Comparison of ENCODE assay signal across 8 cellular contexts in genomic region chr11:111976614-111977140, GRCh38. TPM values are rescaled to one million over a fixed set of nuclear protein-coding genes. Genes with fewer than 3 reads are reported as not detected.
DNase-seq lines count a peak whose midpoint lies in the region; ATAC-seq and TF ChIP-seq lines count a peak whose summit lies in the region.

No MANE protein-coding gene starts in this region.

- no peak for ATAC-seq in activated CD8-positive, alpha-beta memory T cell treated with anti-CD3 and anti-CD28 coated beads, Interleukin-2, amount 10 ng/mL, durations not matched to agents 7 days and 5 days
- no peak for ATAC-seq in memory B cell (ENCODE audit: low read depth)
- ATAC-seq in mucosa of descending colon = no peak
- no peak for ATAC-seq in GM21381 (IDR thresholded peaks at IDR 0.05; ENCODE audit: unreplicated experiment)
- no peak for ATAC-seq in HG03175 (IDR thresholded peaks at IDR 0.05; ENCODE audit: unreplicated experiment)

- no peaks in the 10 kb centered on the region for H3K9me3 ChIP-seq in mucosa of descending colon

- peak overlapping the region; percentile 23 for H3K4me3 Mint-ChIP-seq in activated CD8-positive, alpha-beta memory T cell treated with anti-CD3 and anti-CD28 coated beads, Interleukin-2, amount 10 ng/mL, durations not matched to agents 7 days and 5 days
- peak overlapping the region; percentile 39 for H3K4me3 Mint-ChIP-seq in dendritic cell treated with granulocyte-macrophage colony-stimulating factor and Interleukin-4, amounts not matched to agents 40 ng/mL and 50 ng/mL, for 4 days
- H3K4me3 Mint-ChIP-seq in memory B cell = peak overlapping the region; percentile 78
- peak overlapping the region; percentile 87 for H3K4me3 Mint-ChIP-seq in type B pancreatic cell

- no peak overlapping the region for H3K4me3 ChIP-seq in mucosa of descending colon

- no peak for DNase-seq in activated CD8-positive, alpha-beta memory T cell treated with anti-CD3 and anti-CD28 coated beads, Interleukin-2, amount 10 ng/mL, durations not matched to agents 7 days and 5 days
- DNase-seq in activated CD8-positive, alpha-beta memory T cell treated with anti-CD3 and anti-CD28 coated beads for 24 hours = no peak
- DNase-seq in memory B cell (ENCODE audit: low spot score in 2 of 2) (no peak), type B pancreatic cell (ENCODE audit: extremely low spot score, unreplicated experiment) (no peak), mucosa of descending colon (no peak)

- peaks cover 5% of the 10 kb centered on the region for H3K36me3 Mint-ChIP-seq in activated CD8-positive, alpha-beta memory T cell treated with anti-CD3 and anti-CD28 coated beads, Interleukin-2, amount 10 ng/mL, durations not matched to agents 7 days and 5 days
- no peaks in the 10 kb centered on the region for H3K36me3 Mint-ChIP-seq in dendritic cell treated with granulocyte-macrophage colony-stimulating factor and Interleukin-4, amounts not matched to agents 40 ng/mL and 50 ng/mL, for 4 days (ENCODE audit: low read depth)
- H3K36me3 Mint-ChIP-seq in memory B cell (no peaks in the 10 kb centered on the region), type B pancreatic cell (no peaks in the 10 kb centered on the region)

- peaks cover 16% of the 10 kb centered on the region for H3K4me1 ChIP-seq in mucosa of descending colon (ENCODE audit: low read depth)

- H3K27ac Mint-ChIP-seq in activated CD8-positive, alpha-beta memory T cell treated with anti-CD3 and anti-CD28 coated beads, Interleukin-2, amount 10 ng/mL, durations not matched to agents 7 days and 5 days = no peak overlapping the region
- no peak overlapping the region for H3K27ac Mint-ChIP-seq in dendritic cell treated with granulocyte-macrophage colony-stimulating factor and Interleukin-4, amounts not matched to agents 40 ng/mL and 50 ng/mL, for 4 days
- H3K27ac Mint-ChIP-seq in memory B cell (no peak overlapping the region), type B pancreatic cell (peak overlapping the region; percentile 86)

- TF ChIP-seq CTCF in type B pancreatic cell (conservative IDR thresholded peaks at IDR 0.05) (no peak), mucosa of descending colon (IDR thresholded peaks at IDR 0.05) (no peak)

- H3K4me1 Mint-ChIP-seq in activated CD8-positive, alpha-beta memory T cell treated with anti-CD3 and anti-CD28 coated beads, Interleukin-2, amount 10 ng/mL, durations not matched to agents 7 days and 5 days = peaks cover 7% of the 10 kb centered on the region
- H3K4me1 Mint-ChIP-seq in dendritic cell treated with granulocyte-macrophage colony-stimulating factor and Interleukin-4, amounts not matched to agents 40 ng/mL and 50 ng/mL, for 4 days (ENCODE audit: low read depth) = peaks cover 7% of the 10 kb centered on the region
- H3K4me1 Mint-ChIP-seq in memory B cell = peaks cover 9% of the 10 kb centered on the region
- peaks cover 23% of the 10 kb centered on the region for H3K4me1 Mint-ChIP-seq in type B pancreatic cell (ENCODE audit: unreplicated experiment)

- H3K36me3 ChIP-seq in mucosa of descending colon (ENCODE audit: low read depth) = no peaks in the 10 kb centered on the region

- H3K9me3 Mint-ChIP-seq in activated CD8-positive, alpha-beta memory T cell treated with anti-CD3 and anti-CD28 coated beads, Interleukin-2, amount 10 ng/mL, durations not matched to agents 7 days and 5 days (ENCODE audit: low read depth) = no peaks in the 10 kb centered on the region
- no peaks in the 10 kb centered on the region for H3K9me3 Mint-ChIP-seq in dendritic cell treated with granulocyte-macrophage colony-stimulating factor and Interleukin-4, amounts not matched to agents 40 ng/mL and 50 ng/mL, for 4 days
- H3K9me3 Mint-ChIP-seq in memory B cell = no peaks in the 10 kb centered on the region
- no peaks in the 10 kb centered on the region for H3K9me3 Mint-ChIP-seq in type B pancreatic cell

- H3K27me3 Mint-ChIP-seq in activated CD8-positive, alpha-beta memory T cell treated with anti-CD3 and anti-CD28 coated beads, Interleukin-2, amount 10 ng/mL, durations not matched to agents 7 days and 5 days = peaks cover 11% of the 10 kb centered on the region
- peaks cover 29% of the 10 kb centered on the region for H3K27me3 Mint-ChIP-seq in dendritic cell treated with granulocyte-macrophage colony-stimulating factor and Interleukin-4, amounts not matched to agents 40 ng/mL and 50 ng/mL, for 4 days
- H3K27me3 Mint-ChIP-seq in memory B cell (peaks cover 12% of the 10 kb centered on the region), type B pancreatic cell (peaks cover 4% of the 10 kb centered on the region)

- intact Hi-C loops in dendritic cell treated with granulocyte-macrophage colony-stimulating factor and Interleukin-4, amounts not matched to agents 40 ng/mL and 50 ng/mL, for 4 days (cut with micrococcal nuclease) = no loop called here
- intact Hi-C loops in mucosa of descending colon (cut with DNase I, micrococcal nuclease) = loop anchor here in 1 of 2 donors (5.0 kb wide), 1 partner anchor 39 kb away; the partner anchor contains the start of gene DIXDC1

- CTCF ChIA-PET in activated CD8-positive, alpha-beta memory T cell treated with anti-CD3 and anti-CD28 coated beads, Interleukin-2, amount 10 ng/mL, durations not matched to agents 7 days and 5 days (lab: Charles Lee) = interaction anchor here (1.4 kb wide), 1 partner anchor 45 kb away, joined by 3 read pairs; no protein-coding TSS in a partner anchor

RNA-seq across cellular contexts. Expression of gene DIXDC1, which starts 39.5 kb away (rescaled TPM):
- total RNA-seq in activated CD8-positive, alpha-beta memory T cell treated with anti-CD3 and anti-CD28 coated beads, Interleukin-2, amount 10 ng/mL, durations not matched to agents 7 days and 5 days = 10 to 100 TPM in 1 of 2 experiments, 1 to 10 TPM in 1; 9.0 to 10.3 TPM
- 4.8 and 22.0 TPM in 2 replicates for total RNA-seq in type B pancreatic cell (ENCODE audit: low replicate concordance)
- total RNA-seq in mucosa of descending colon = 10 to 100 TPM; 11.1 to 61.8 (median 11.7) TPM

RNA-seq across cellular contexts. Expression of gene DLAT, which starts 48.5 kb away (rescaled TPM):
- 10 to 100 TPM; 34.7 to 43.6 TPM for total RNA-seq in activated CD8-positive, alpha-beta memory T cell treated with anti-CD3 and anti-CD28 coated beads, Interleukin-2, amount 10 ng/mL, durations not matched to agents 7 days and 5 days
- 43.8 and 46.8 TPM in 2 replicates for total RNA-seq in type B pancreatic cell (ENCODE audit: low replicate concordance)
- total RNA-seq in mucosa of descending colon = 10 to 100 TPM; 51.1 to 54.2 (median 51.4) TPM

RNA-seq across cellular contexts. Expression of gene C11orf52, which starts 58.0 kb away (rescaled TPM):
- total RNA-seq in activated CD8-positive, alpha-beta memory T cell treated with anti-CD3 and anti-CD28 coated beads, Interleukin-2, amount 10 ng/mL, durations not matched to agents 7 days and 5 days = not detected
- total RNA-seq in type B pancreatic cell (ENCODE audit: low replicate concordance) (1.8 and 7.6 TPM in 2 replicates), mucosa of descending colon (10 to 100 TPM in 1 of 3 donors, 1 to 10 TPM in 2; 3.2 to 12.8 (median 7.7) TPM)

Comparison
In these comparisons a context has a peak if more than half of its experiments do, and no peak if none do; other contexts are left out.
1. H3K4me3 Mint-ChIP-seq: peak in every context shown above with its lines; median percentile 87 in type B pancreatic cell; 78 in memory B cell; 39 in dendritic cell treated with granulocyte-macrophage colony-stimulating factor and Interleukin-4, amounts not matched to agents 40 ng/mL and 50 ng/mL, for 4 days; 23 in activated CD8-positive, alpha-beta memory T cell treated with anti-CD3 and anti-CD28 coated beads, Interleukin-2, amount 10 ng/mL, durations not matched to agents 7 days and 5 days.